31 cellular contexts compared by ENCODE assay signal in genomic region chr6:121994936-121995335, GRCh38.
"Had no signal": no experiment of that assay in that cellular context is flagged by ENCODE, and none has a peak within 500 bp of the region (broad histone marks: within the 10 kb centered on the region; RNA-seq: fewer than 3 reads in every experiment).

No MANE protein-coding gene starts in this region.

- H3K9me3 Mint-ChIP-seq: activated CD4-positive, alpha-beta T cell treated with anti-CD3 and anti-CD28 coated beads, Interleukin-2, amount 10 ng/mL, durations not matched to agents 24 days and 14 days had no signal

- H3K27me3 ChIP-seq: ascending aorta, breast epithelium, cardiac muscle cell, colonic mucosa, esophagus squamous epithelium, gastrocnemius medialis, heart left ventricle had no signal

- DNase-seq: activated CD4-positive, alpha-beta memory T cell treated with anti-CD3 and anti-CD28 coated beads for 36 hours; activated CD4-positive, alpha-beta T cell treated with anti-CD3 and anti-CD28 coated beads for 36 hours; activated CD4-positive, alpha-beta T cell treated with anti-CD3 and anti-CD28 coated beads, Interleukin-2, amount 10 ng/mL, durations not matched to agents 24 days and 14 days; activated CD4-positive, CD25-positive, alpha-beta regulatory T cell; activated CD4-positive, CD25-positive, alpha-beta regulatory T cell treated with anti-CD3 and anti-CD28 coated beads, Interleukin-2, amount 50 U/mL, for 72 hours; activated CD8-positive, alpha-beta memory T cell treated with anti-CD3 and anti-CD28 coated beads, Interleukin-2, amount 10 ng/mL, durations not matched to agents 7 days and 5 days; activated CD8-positive, alpha-beta memory T cell treated with anti-CD3 and anti-CD28 coated beads, Interleukin-2, amount 50 U/mL, for 4 hours; activated CD8-positive, alpha-beta T cell treated with anti-CD3 and anti-CD28 coated beads, Interleukin-2, amount 10 ng/mL, durations not matched to agents 7 days and 5 days; activated gamma-delta T cell; activated naive CD4-positive, alpha-beta T cell; activated naive CD4-positive, alpha-beta T cell treated with anti-CD3 and anti-CD28 coated beads, Interleukin-2, amount 10 ng/mL, durations not matched to agents 7 days and 5 days; activated naive CD8-positive, alpha-beta T cell treated with anti-CD3 and anti-CD28 coated beads, Interleukin-2, amount 10 ng/mL, durations not matched to agents 7 days and 5 days; activated T-cell treated with anti-CD3 and anti-CD28 coated beads, Interleukin-2, amount 50 U/mL, for 1 hour; activated T-cell treated with anti-CD3 and anti-CD28 coated beads, Interleukin-2, amount 50 U/mL, for 48 hours; central memory CD4-positive, alpha-beta T cell; cerebellar nuclear complex; colonic mucosa; effector CD8-positive, alpha-beta T cell; esophagus squamous epithelium; foreskin fibroblast; gastrocnemius medialis; glutamatergic neuron; heart left ventricle; T-helper 2 cell had no signal

- ATAC-seq: activated CD4-positive, alpha-beta T cell treated with anti-CD3 and anti-CD28 coated beads for 36 hours; activated CD8-positive, alpha-beta memory T cell treated with anti-CD3 and anti-CD28 coated beads, Interleukin-2, amount 10 ng/mL, durations not matched to agents 7 days and 5 days; activated CD8-positive, alpha-beta T cell treated with anti-CD3 and anti-CD28 coated beads, Interleukin-2, amount 10 ng/mL, durations not matched to agents 7 days and 5 days; activated naive CD4-positive, alpha-beta T cell treated with anti-CD3 and anti-CD28 coated beads, Interleukin-2, amount 50 U/mL, for 72 hours; gastrocnemius medialis; heart left ventricle had no signal

- H3K4me3 Mint-ChIP-seq: activated CD4-positive, alpha-beta memory T cell treated with anti-CD3 and anti-CD28 coated beads for 36 hours; activated CD4-positive, alpha-beta T cell treated with anti-CD3 and anti-CD28 coated beads for 36 hours; activated CD4-positive, alpha-beta T cell treated with anti-CD3 and anti-CD28 coated beads, Interleukin-2, amount 10 ng/mL, durations not matched to agents 24 days and 14 days; activated CD8-positive, alpha-beta memory T cell treated with anti-CD3 and anti-CD28 coated beads, Interleukin-2, amount 10 ng/mL, durations not matched to agents 7 days and 5 days; activated CD8-positive, alpha-beta T cell treated with anti-CD3 and anti-CD28 coated beads, Interleukin-2, amount 10 ng/mL, durations not matched to agents 7 days and 5 days; activated naive CD4-positive, alpha-beta T cell treated with anti-CD3 and anti-CD28 coated beads, Interleukin-2, amount 10 ng/mL, durations not matched to agents 7 days and 5 days; activated naive CD8-positive, alpha-beta T cell treated with anti-CD3 and anti-CD28 coated beads, Interleukin-2, amount 10 ng/mL, durations not matched to agents 7 days and 5 days; activated T-helper 1 cell treated with anti-CD3 and anti-CD28 coated beads, Interleukin-12 subunit alpha, Interleukin-12 subunit beta, Interleukin-2, Interleukin-4 antibody, amounts not matched to agents 30 ng/mL and 10 ng/mL and 1 ng/mL, durations not matched to agents 14 hours and 24 hours and 36 hours; brain had no signal

- H3K4me1 Mint-ChIP-seq: activated CD4-positive, alpha-beta T cell treated with anti-CD3 and anti-CD28 coated beads, Interleukin-2, amount 10 ng/mL, durations not matched to agents 24 days and 14 days; activated CD8-positive, alpha-beta memory T cell treated with anti-CD3 and anti-CD28 coated beads, Interleukin-2, amount 10 ng/mL, durations not matched to agents 7 days and 5 days had no signal

- H3K4me1 ChIP-seq: ascending aorta, breast epithelium, colonic mucosa, esophagus squamous epithelium, gastrocnemius medialis, heart left ventricle had no signal

- H3K27ac ChIP-seq: ascending aorta, breast epithelium, cardiac muscle cell, colonic mucosa, epithelial cell of prostate, esophagus squamous epithelium, gastrocnemius medialis, heart left ventricle had no signal

- H3K9me3 ChIP-seq: ascending aorta, breast epithelium, colonic mucosa, esophagus squamous epithelium, gastrocnemius medialis, heart left ventricle had no signal

- H3K36me3 ChIP-seq: ascending aorta, breast epithelium, cardiac muscle cell, colonic mucosa, esophagus squamous epithelium, gastrocnemius medialis, heart left ventricle had no signal

- H3K27ac Mint-ChIP-seq: activated CD4-positive, alpha-beta memory T cell treated with anti-CD3 and anti-CD28 coated beads for 36 hours; activated CD4-positive, alpha-beta T cell treated with anti-CD3 and anti-CD28 coated beads for 36 hours; activated CD4-positive, alpha-beta T cell treated with anti-CD3 and anti-CD28 coated beads, Interleukin-2, amount 10 ng/mL, durations not matched to agents 24 days and 14 days; activated CD8-positive, alpha-beta memory T cell treated with anti-CD3 and anti-CD28 coated beads, Interleukin-2, amount 10 ng/mL, durations not matched to agents 7 days and 5 days; activated CD8-positive, alpha-beta T cell treated with anti-CD3 and anti-CD28 coated beads, Interleukin-2, amount 10 ng/mL, durations not matched to agents 7 days and 5 days; activated naive CD4-positive, alpha-beta T cell treated with anti-CD3 and anti-CD28 coated beads, Interleukin-2, amount 10 ng/mL, durations not matched to agents 7 days and 5 days; activated naive CD4-positive, alpha-beta T cell treated with anti-CD3 and anti-CD28 coated beads, Interleukin-2, amount 50 U/mL, for 72 hours; activated naive CD8-positive, alpha-beta T cell treated with anti-CD3 and anti-CD28 coated beads, Interleukin-2, amount 10 ng/mL, durations not matched to agents 7 days and 5 days; activated T-helper 1 cell treated with anti-CD3 and anti-CD28 coated beads, Interleukin-12 subunit alpha, Interleukin-12 subunit beta, Interleukin-2, Interleukin-4 antibody, amounts not matched to agents 30 ng/mL and 10 ng/mL and 1 ng/mL, durations not matched to agents 14 hours and 24 hours and 36 hours; brain had no signal

- H3K27me3 Mint-ChIP-seq: activated CD4-positive, alpha-beta memory T cell treated with anti-CD3 and anti-CD28 coated beads for 36 hours; activated CD4-positive, alpha-beta T cell treated with anti-CD3 and anti-CD28 coated beads for 36 hours; activated CD4-positive, alpha-beta T cell treated with anti-CD3 and anti-CD28 coated beads, Interleukin-2, amount 10 ng/mL, durations not matched to agents 24 days and 14 days; activated CD8-positive, alpha-beta memory T cell treated with anti-CD3 and anti-CD28 coated beads, Interleukin-2, amount 10 ng/mL, durations not matched to agents 7 days and 5 days; activated naive CD4-positive, alpha-beta T cell treated with anti-CD3 and anti-CD28 coated beads, Interleukin-2, amount 10 ng/mL, durations not matched to agents 7 days and 5 days; activated naive CD8-positive, alpha-beta T cell treated with anti-CD3 and anti-CD28 coated beads, Interleukin-2, amount 10 ng/mL, durations not matched to agents 7 days and 5 days; brain had no signal

- H3K4me3 ChIP-seq: ascending aorta, breast epithelium, cardiac muscle cell, colonic mucosa, esophagus squamous epithelium, gastrocnemius medialis, heart left ventricle had no signal

- H3K36me3 Mint-ChIP-seq: activated CD4-positive, alpha-beta memory T cell treated with anti-CD3 and anti-CD28 coated beads for 36 hours; activated CD8-positive, alpha-beta memory T cell treated with anti-CD3 and anti-CD28 coated beads, Interleukin-2, amount 10 ng/mL, durations not matched to agents 7 days and 5 days; activated naive CD4-positive, alpha-beta T cell treated with anti-CD3 and anti-CD28 coated beads, Interleukin-2, amount 10 ng/mL, durations not matched to agents 7 days and 5 days; activated naive CD8-positive, alpha-beta T cell treated with anti-CD3 and anti-CD28 coated beads, Interleukin-2, amount 10 ng/mL, durations not matched to agents 7 days and 5 days; brain had no signal
